In genomic region chr19:18730885-18731513, GRCh38 we compare ENCODE assay signal across 1 cellular context.
TF ChIP-seq lines count a peak whose summit lies in the region.

No MANE protein-coding gene starts in this region.

TF ChIP-seq in IMR-90, 13 proteins besides CTCF, POLR2A, EP300 and RAD21 (continued from another document):
- TF ChIP-seq MXI1 (IDR thresholded peaks at IDR 0.05; ENCODE audit: borderline replicate concordance, low read depth, low read length) (no peak), SMC3 (IDR thresholded peaks at IDR 0.05; ENCODE audit: low read depth, low read length) (no peak)
